Comparison of ENCODE assay signal across 40 cellular contexts in the genomic region with DNA sequence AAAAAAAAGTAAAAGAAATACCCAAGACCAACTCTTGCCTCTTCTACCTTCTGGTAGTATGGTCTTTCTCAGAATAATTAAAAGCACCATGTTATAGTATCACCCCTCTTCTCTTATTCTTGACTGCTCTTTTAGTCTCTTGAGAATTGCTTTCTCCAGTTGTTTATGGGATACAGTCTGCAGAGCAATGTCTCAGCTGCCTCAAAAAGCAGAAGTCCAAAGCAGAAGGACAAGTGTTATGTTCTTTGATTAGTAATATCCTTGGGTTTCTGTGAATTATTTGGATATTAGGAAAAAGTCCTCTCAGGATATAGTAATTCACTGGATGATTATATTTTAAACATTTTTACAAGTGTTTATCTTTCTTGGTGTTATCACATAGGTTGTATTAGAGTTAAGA. TPM values are rescaled to one million over a fixed set of nuclear protein-coding genes. Genes with fewer than 3 reads are reported as not detected.
DNase-seq lines count a peak whose midpoint lies in the region; ATAC-seq and TF ChIP-seq lines count a peak whose summit lies in the region.
"Had no signal": no experiment of that assay in that cellular context is flagged by ENCODE, and none has a peak within 500 bp of the region (broad histone marks: within the 10 kb centered on the region; RNA-seq: fewer than 3 reads in every experiment).

No MANE protein-coding gene starts in this region.

- H3K27me3 ChIP-seq in BLaER1 treated with 17β-estradiol and CSF1 and Interleukin-3, amounts not matched to agents 10 nM and 100 nM = no peaks in the 10 kb centered on the region
- no peaks in the 10 kb centered on the region for H3K27me3 ChIP-seq in HCT116 (ENCODE audit: insufficient read depth, low read length)
- H3K27me3 ChIP-seq in lower lobe of right lung (ENCODE audit: low read depth) = no peaks in the 10 kb centered on the region
- H3K27me3 ChIP-seq: adrenal gland, BLaER1, esophagus squamous epithelium, foreskin keratinocyte, sigmoid colon, stomach, tibial nerve had no signal

- no peaks in the 10 kb centered on the region for H3K36me3 ChIP-seq in BLaER1 treated with 17β-estradiol and CSF1 and Interleukin-3, amounts not matched to agents 10 nM and 100 nM
- no peaks in the 10 kb centered on the region for H3K36me3 ChIP-seq in HCT116 (ENCODE audit: control insufficient read depth in 1 of 2, insufficient read depth in 2 of 2, low read length in 2 of 2)
- H3K36me3 ChIP-seq in lower lobe of right lung = no peaks in the 10 kb centered on the region
- H3K36me3 ChIP-seq: adrenal gland, BLaER1, esophagus squamous epithelium, sigmoid colon, stomach, tibial nerve had no signal

- H3K4me3 ChIP-seq in BLaER1 treated with 17β-estradiol and CSF1 and Interleukin-3, amounts not matched to agents 10 nM and 100 nM = no peak overlapping the region
- H3K4me3 ChIP-seq in HCT116 (replicated peaks in 1 of 2; ENCODE audit: low read depth in 1 of 2, low read length in 2 of 2) (no peak overlapping the region), lower lobe of right lung (no peak overlapping the region)
- H3K4me3 ChIP-seq: adrenal gland, BLaER1, dorsolateral prefrontal cortex, esophagus squamous epithelium, GM12878, sigmoid colon, stomach, tibial nerve had no signal

- H4K20me1 ChIP-seq in BLaER1 treated with 17β-estradiol and CSF1 and Interleukin-3, amounts not matched to agents 10 nM and 100 nM = no peaks in the 10 kb centered on the region
- no peaks in the 10 kb centered on the region for H4K20me1 ChIP-seq in HCT116 (ENCODE audit: insufficient read depth)
- H4K20me1 ChIP-seq: BLaER1 had no signal

- peak overlapping the region in 1 of 11 experiments; percentile 53; a peak in 1 of 22 replicates for H3K9ac ChIP-seq in BLaER1 treated with 17β-estradiol and CSF1 and Interleukin-3, amounts not matched to agents 10 nM and 100 nM
- no peak overlapping the region for H3K9ac ChIP-seq in HCT116 (ENCODE audit: low read length)
- H3K9ac ChIP-seq: BLaER1 had no signal

- peak overlapping the region in 6 of 11 experiments; percentile 3 to 77 (median 24); a peak in 7 of 22 replicates for H3K4me2 ChIP-seq in BLaER1 treated with 17β-estradiol and CSF1 and Interleukin-3, amounts not matched to agents 10 nM and 100 nM
- no peak overlapping the region for H3K4me2 ChIP-seq in HCT116 (ENCODE audit: low read length)
- H3K4me2 ChIP-seq: BLaER1 had no signal

- POLR2A ChIA-PET in HCT116 (lab: Charles Lee) = no interaction called here

- no peak for TF ChIP-seq CTCF in HCT116 (IDR thresholded peaks at IDR 0.05 in 2 of 3, conservative IDR thresholded peaks at IDR 0.05 in 1 of 3; ENCODE audit: borderline replicate concordance in 1 of 3, insufficient read depth in 1 of 3, low read depth in 2 of 3, low read length in 2 of 3)
- TF ChIP-seq CTCF in lower lobe of right lung (IDR thresholded peaks at IDR 0.05) = no peak

- H3K79me2 ChIP-seq in HCT116 (ENCODE audit: insufficient read depth, low read length) = no peaks in the 10 kb centered on the region

- H3K9me2 ChIP-seq in HCT116 (ENCODE audit: insufficient read depth) = no peaks in the 10 kb centered on the region; the same call in 1 of the 2 replicates

- no TSS peak for BruUV-seq in HCT116 (replicated peaks; lab: Mats Ljungman, UMichigan)

- DNase-seq in HCT116 (ENCODE audit: low read depth, low spot score) = no peak
- peak; percentile 62 for DNase-seq in SKM-1 (lab: John Stamatoyannopoulos, UW; ENCODE audit: unreplicated experiment)
- DNase-seq in lower lobe of right lung = no peak
- DNase-seq in HuH-7.5 (ENCODE audit: low spot score) = no peak
- DNase-seq in middle frontal gyrus (ENCODE audit: extremely low spot score, low spot score) = no peak
- no peak for DNase-seq in cerebellar cortex (ENCODE audit: low spot score)
- DNase-seq: activated CD4-positive, alpha-beta T cell treated with anti-CD3 and anti-CD28 coated beads for 1 hour; activated CD8-positive, alpha-beta T cell treated with anti-CD3 and anti-CD28 coated beads, Interleukin-2, amount 10 ng/mL, durations not matched to agents 7 days and 5 days; activated naive CD4-positive, alpha-beta T cell treated with anti-CD3 and anti-CD28 coated beads, Interleukin-2, amount 10 ng/mL, durations not matched to agents 7 days and 5 days; adrenal gland; COR-L47; dorsolateral prefrontal cortex; esophagus squamous epithelium; foreskin keratinocyte; HCEC 1CT; head of caudate nucleus; islet precursor cell; KBM-7; natural killer cell; NCI-H2107; NCI-H345; NCI-H69; nucleus accumbens; sigmoid colon; stimulated activated CD4-positive, alpha-beta T cell treated with anti-CD3 and anti-CD28 coated beads, Interleukin-4, amount 100 ng/mL, for 1 hour; stomach; T-helper 17 cell had no signal

- peak overlapping the region; percentile 48 for H2AFZ ChIP-seq in HCT116 (ENCODE audit: low read depth, low read length, poor library complexity, severe bottlenecking)

- peak overlapping the region in 5 of 11 experiments; percentile 10 to 93 (median 83); a peak in 8 of 22 replicates for H3K27ac ChIP-seq in BLaER1 treated with 17β-estradiol and CSF1 and Interleukin-3, amounts not matched to agents 10 nM and 100 nM
- no peak overlapping the region for H3K27ac ChIP-seq in HCT116 (ENCODE audit: low read depth, low read length)
- H3K27ac ChIP-seq in lower lobe of right lung = peak overlapping the region; percentile 34
- H3K27ac ChIP-seq: BLaER1, dorsolateral prefrontal cortex, foreskin keratinocyte, sigmoid colon had no signal

- no peak for ATAC-seq in HCT116
- ATAC-seq in lower lobe of right lung = peak; percentile 34 to 54
- no peak for ATAC-seq in GM21390 (IDR thresholded peaks at IDR 0.05; ENCODE audit: unreplicated experiment)
- ATAC-seq: activated CD8-positive, alpha-beta T cell treated with anti-CD3 and anti-CD28 coated beads, Interleukin-2, amount 10 ng/mL, durations not matched to agents 7 days and 5 days; foreskin keratinocyte; GM12878; natural killer cell; T-helper 17 cell had no signal

- RAD21 ChIA-PET in HCT116 (lab: Charles Lee; ENCODE audit: low non-redundant PET in 1 of 2, low total read pairs in 2 of 2, uncharacterized antibody in 2 of 2, unreplicated experiment in 2 of 2) = no interaction called here

- 0 out of 22 replicates have a peak, but pooled peaks cover 0 to 8% (median 0%) of the 10 kb centered on the region in 11 experiments for H3K9me3 ChIP-seq in BLaER1 treated with 17β-estradiol and CSF1 and Interleukin-3, amounts not matched to agents 10 nM and 100 nM (replicated peaks in 1 of 11)
- H3K9me3 ChIP-seq in HCT116 (ENCODE audit: control insufficient read depth in 1 of 2, insufficient read depth in 1 of 2, low read depth in 1 of 2, low read length in 2 of 2) (no peaks in the 10 kb centered on the region), lower lobe of right lung (no peaks in the 10 kb centered on the region)
- H3K9me3 ChIP-seq: adrenal gland, BLaER1, esophagus squamous epithelium, sigmoid colon, stomach, tibial nerve had no signal

- TF ChIP-seq POLR2A in HCT116 (IDR thresholded peaks at IDR 0.05; ENCODE audit: borderline replicate concordance, extremely low read depth, insufficient read depth, insufficient read length) = no peak

- TF ChIP-seq RAD21 in HCT116 (IDR thresholded peaks at IDR 0.05; ENCODE audit: low read depth) = no peak

- intact Hi-C loops in HCT116 (cut with micrococcal nuclease) (no loop called here), lower lobe of right lung (cut with DNase I) (no loop called here)

- H3K4me1 ChIP-seq in BLaER1 treated with 17β-estradiol and CSF1 and Interleukin-3, amounts not matched to agents 10 nM and 100 nM = peaks cover 0 to 80% (median 11%) of the 10 kb centered on the region in 10 experiments; a peak in 14 of 20 replicates
- peaks cover 0 to 5% of the 10 kb centered on the region in 2 experiments; a peak in 1 of 4 replicates for H3K4me1 ChIP-seq in HCT116 (ENCODE audit: control insufficient read depth in 1 of 2, insufficient read depth in 2 of 2, low read length in 2 of 2)
- peaks cover 18% of the 10 kb centered on the region for H3K4me1 ChIP-seq in lower lobe of right lung
- H3K4me1 ChIP-seq: adrenal gland, foreskin keratinocyte, sigmoid colon, tibial nerve had no signal

- CTCF ChIA-PET in HCT116 (lab: Charles Lee) = no interaction called here

TF ChIP-seq in HCT116, 20 proteins besides CTCF, POLR2A, EP300 and RAD21 (continues in another document):
- TF ChIP-seq, protein P1, sequence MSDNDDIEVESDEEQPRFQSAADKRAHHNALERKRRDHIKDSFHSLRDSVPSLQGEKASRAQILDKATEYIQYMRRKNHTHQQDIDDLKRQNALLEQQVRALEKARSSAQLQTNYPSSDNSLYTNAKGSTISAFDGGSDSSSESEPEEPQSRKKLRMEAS (IDR thresholded peaks at IDR 0.05) = no peak
- TF ChIP-seq, protein P2, sequence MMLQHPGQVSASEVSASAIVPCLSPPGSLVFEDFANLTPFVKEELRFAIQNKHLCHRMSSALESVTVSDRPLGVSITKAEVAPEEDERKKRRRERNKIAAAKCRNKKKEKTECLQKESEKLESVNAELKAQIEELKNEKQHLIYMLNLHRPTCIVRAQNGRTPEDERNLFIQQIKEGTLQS (IDR thresholded peaks at IDR 0.05) = no peak
- TF ChIP-seq, protein P3, sequence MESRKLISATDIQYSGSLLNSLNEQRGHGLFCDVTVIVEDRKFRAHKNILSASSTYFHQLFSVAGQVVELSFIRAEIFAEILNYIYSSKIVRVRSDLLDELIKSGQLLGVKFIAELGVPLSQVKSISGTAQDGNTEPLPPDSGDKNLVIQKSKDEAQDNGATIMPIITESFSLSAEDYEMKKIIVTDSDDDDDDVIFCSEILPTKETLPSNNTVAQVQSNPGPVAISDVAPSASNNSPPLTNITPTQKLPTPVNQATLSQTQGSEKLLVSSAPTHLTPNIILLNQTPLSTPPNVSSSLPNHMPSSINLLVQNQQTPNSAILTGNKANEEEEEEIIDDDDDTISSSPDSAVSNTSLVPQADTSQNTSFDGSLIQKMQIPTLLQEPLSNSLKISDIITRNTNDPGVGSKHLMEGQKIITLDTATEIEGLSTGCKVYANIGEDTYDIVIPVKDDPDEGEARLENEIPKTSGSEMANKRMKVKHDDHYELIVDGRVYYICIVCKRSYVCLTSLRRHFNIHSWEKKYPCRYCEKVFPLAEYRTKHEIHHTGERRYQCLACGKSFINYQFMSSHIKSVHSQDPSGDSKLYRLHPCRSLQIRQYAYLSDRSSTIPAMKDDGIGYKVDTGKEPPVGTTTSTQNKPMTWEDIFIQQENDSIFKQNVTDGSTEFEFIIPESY (IDR thresholded peaks at IDR 0.05; ENCODE audit: extremely low read depth, insufficient replicate concordance, low read length) = no peak
- no peak for TF ChIP-seq SIN3A (IDR thresholded peaks at IDR 0.05; ENCODE audit: low read depth)
- TF ChIP-seq ZFX (IDR thresholded peaks at IDR 0.05) = no peak
- TF ChIP-seq EZH2phosphoT487 (IDR thresholded peaks at IDR 0.05; ENCODE audit: borderline replicate concordance) = no peak

RNA-seq across cellular contexts. Expression of a gene that starts 7.4 kb away (rescaled TPM):
- not detected for total RNA-seq in HCT116 (2021; ENCODE audit: unreplicated experiment)
- not detected in 2 replicates for polyA plus RNA-seq in HCT116 (2012)
- total RNA-seq in lower lobe of right lung = not detected
- total RNA-seq: activated CD8-positive, alpha-beta T cell treated with anti-CD3 and anti-CD28 coated beads, Interleukin-2, amount 10 ng/mL, durations not matched to agents 7 days and 5 days; cerebellum; foreskin keratinocyte; GM12878; HT-29; M059J; mesothelial cell of epicardium; natural killer cell; pulmonary artery endothelial cell; SK-MEL-5; tibial nerve had no signal
- polyA plus RNA-seq: adrenal gland, AG04450, foreskin keratinocyte, GM12878, liver, sigmoid colon, stomach had no signal

RNA-seq across cellular contexts. Expression of a gene that starts 41.8 kb away (rescaled TPM):
- total RNA-seq in HCT116 (2021; ENCODE audit: unreplicated experiment) (not detected), lower lobe of right lung (not detected)
- not detected in 2 replicates for polyA plus RNA-seq in HCT116 (2012)
- total RNA-seq: cerebellum, esophagus squamous epithelium, foreskin keratinocyte, GM12878, HT-29, M059J, mesothelial cell of epicardium, pulmonary artery endothelial cell, sigmoid colon, SK-MEL-5, stomach, tibial nerve had no signal
- polyA plus RNA-seq: adrenal gland, AG04450, foreskin keratinocyte, GM12878, liver, sigmoid colon, stomach had no signal

Comparison
In these comparisons a context has a peak if more than half of its experiments do, and no peak if none do; other contexts are left out.
1. ATAC-seq: peak in lower lobe of right lung (2 of 2); none in HCT116 (single experiment) and GM21390 (single experiment).